13 cellular contexts compared by ENCODE assay signal in the genomic region with DNA sequence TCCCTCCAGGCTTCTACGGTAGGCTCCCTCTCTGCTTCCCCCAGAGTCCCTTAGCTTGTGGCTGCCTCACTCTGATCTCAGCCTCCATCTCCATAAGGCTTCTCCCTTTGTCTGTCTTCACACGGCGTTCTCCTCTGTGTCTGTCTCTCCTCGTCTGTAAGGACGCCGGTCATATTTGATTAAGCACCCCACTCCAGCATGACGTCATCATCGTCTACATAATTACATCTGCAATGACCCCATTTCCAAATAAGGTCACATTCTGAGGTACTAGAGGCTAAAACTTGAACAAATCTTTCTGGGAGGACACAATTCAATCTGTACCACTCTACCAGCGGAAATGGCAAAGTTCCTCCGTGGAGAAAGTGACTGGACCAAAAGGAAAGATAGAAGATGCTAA. TPM values are rescaled to one million over a fixed set of nuclear protein-coding genes. Genes with fewer than 3 reads are reported as not detected.
DNase-seq lines count a peak whose midpoint lies in the region; ATAC-seq, FAIRE-seq and TF ChIP-seq lines count a peak whose summit lies in the region.
"Had no signal": no experiment of that assay in that cellular context is flagged by ENCODE, and none has a peak within 500 bp of the region (broad histone marks: within the 10 kb centered on the region; RNA-seq: fewer than 3 reads in every experiment).

No MANE protein-coding gene starts in this region.

- no peak for TF ChIP-seq RAD21 in IMR-90 (IDR thresholded peaks at IDR 0.05; ENCODE audit: low read length)
- no peak for TF ChIP-seq RAD21 in GM12878 (IDR thresholded peaks at IDR 0.05; ENCODE audit: insufficient read depth, low read depth, low read length)

- TF ChIP-seq POLR2A in IMR-90 (IDR thresholded peaks at IDR 0.05; ENCODE audit: low read depth, low read length) (no peak), GM12878 (IDR thresholded peaks at IDR 0.05; ENCODE audit: low read depth, low read length) (no peak)

- H3K9me3 ChIP-seq in BE2C (no peaks in the 10 kb centered on the region), IMR-90 (ENCODE audit: control insufficient read depth, insufficient read depth, low read length) (no peaks in the 10 kb centered on the region), GM12878 (replicated peaks; ENCODE audit: control insufficient read depth, insufficient read depth, low read length) (no peaks in the 10 kb centered on the region)

- 60% methylated on average over 8 of the region's 10 CpGs; no CpG with 5 or more reads in 1 of the 2 experiments for WGBS in IMR-90 (ENCODE audit: extremely low coverage in 2 of 2, insufficient read length in 1 of 2), 2 experiments
- 71% methylated on average over 10 of the region's 10 CpGs for WGBS in GM12878 (ENCODE audit: insufficient coverage, insufficient replicate concordance, low lambda C conversion rate, missing lambda C conversion rate)

- peak overlapping the region; percentile 98 for H4K91ac ChIP-seq in IMR-90 (ENCODE audit: insufficient read depth, low read depth, low read length)

- peak overlapping the region; percentile 46; the same call in 1 of the 2 replicates for H3K56ac ChIP-seq in IMR-90 (ENCODE audit: extremely low read depth, insufficient read depth, low read length)

- in situ Hi-C loops in IMR-90 (cut with MboI; ENCODE audit: low sequenced_read_pairs), result loop anchor here (5.0 kb wide), 1 partner anchor 50 kb away; no protein-coding TSS in a partner anchor
- in situ Hi-C loops in GM12878 (cut with MboI), result no loop called here

- peak overlapping the region; percentile 21 for H3K18ac ChIP-seq in IMR-90 (ENCODE audit: low read depth, low read length)

- H3K4me1 ChIP-seq in BE2C (peaks cover 8% of the 10 kb centered on the region), IMR-90 (ENCODE audit: control insufficient read depth, insufficient read depth, low read length) (peaks cover 13% of the 10 kb centered on the region), GM12878 (ENCODE audit: control insufficient read depth, insufficient read depth, low read length) (no peaks in the 10 kb centered on the region)

- ATAC-seq in IMR-90 (ENCODE audit: low read depth), result no peak
- no peak for ATAC-seq in GM12878
- ATAC-seq in naive thymus-derived CD8-positive, alpha-beta T cell, result no peak
- ATAC-seq in GM21723 (IDR thresholded peaks at IDR 0.05; ENCODE audit: unreplicated experiment), result no peak

- H3K36me3 Mint-ChIP-seq in naive thymus-derived CD8-positive, alpha-beta T cell, result peaks cover 0 to 7% (median 2%) of the 10 kb centered on the region in 3 donors
- H3K36me3 Mint-ChIP-seq: activated CD8-positive, alpha-beta memory T cell treated with anti-CD3 and anti-CD28 coated beads, Interleukin-2, amount 10 ng/mL, durations not matched to agents 7 days and 5 days; natural killer cell; WTC11 had no signal

- H2AK5ac ChIP-seq in IMR-90 (ENCODE audit: low read depth, low read length), result peak overlapping the region; percentile 96

- H3K27me3 Mint-ChIP-seq in naive thymus-derived CD8-positive, alpha-beta T cell, result peaks cover 0 to 2% (median 0%) of the 10 kb centered on the region in 5 donors

- no peak for DNase-seq in BE2C
- DNase-seq in IMR-90, result peak; percentile 53
- DNase-seq in GM12878 (ENCODE audit: low read depth, low spot score), result no peak
- no peak for DNase-seq in naive thymus-derived CD8-positive, alpha-beta T cell
- no peak for DNase-seq in NCI-H128 (lab: John Stamatoyannopoulos, UW; ENCODE audit: unreplicated experiment)
- no peak for DNase-seq in foreskin fibroblast
- no peak for DNase-seq in iPS-NIHi11 (ENCODE audit: low spot score)
- DNase-seq: left ventricle myocardium superior, natural killer cell, NCI-H2081 treated with DMSO at 0.1 percent for 48 hours had no signal

- RAD21 ChIA-PET in GM12878 (lab: Charles Lee; ENCODE audit: unreplicated experiment), result interaction anchor here (0.6 to 4.0 kb wide), 3 partner anchors 53 to 300 kb away, joined by 3 to 32 read pairs (median 3); no protein-coding TSS in a partner anchor

- SMC1A ChIA-PET in GM12878 (lab: Charles Lee; ENCODE audit: uncharacterized antibody, unreplicated experiment), result interaction anchor here (0.7 to 3.0 kb wide), 5 partner anchors 35 to 288 kb away, joined by 3 to 13 read pairs (median 5); no protein-coding TSS in a partner anchor

- POLR2A ChIA-PET in IMR-90 (lab: Charles Lee; ENCODE audit: unreplicated experiment), result interaction anchor here (0.7 to 1.5 kb wide), 3 partner anchors 9 to 79 kb away, joined by 3 to 10 read pairs (median 3); no protein-coding TSS in a partner anchor
- POLR2A ChIA-PET in GM12878 (lab: Charles Lee), result no interaction called here
- POLR2A ChIA-PET in naive thymus-derived CD8-positive, alpha-beta T cell (lab: Charles Lee), result interaction anchor here (1.3 to 5.9 kb wide), 7 partner anchors 8 to 54 kb away, joined by 3 to 65 read pairs (median 9); no protein-coding TSS in a partner anchor

- H3K79me2 ChIP-seq in GM12878 (ENCODE audit: control insufficient read depth, insufficient read depth, low read length), result no peaks in the 10 kb centered on the region

- H3K36me3 ChIP-seq in BE2C, result no peaks in the 10 kb centered on the region
- H3K36me3 ChIP-seq in IMR-90 (ENCODE audit: control insufficient read depth, insufficient read depth, low read length), result no peaks in the 10 kb centered on the region
- H3K36me3 ChIP-seq in GM12878 (ENCODE audit: control insufficient read depth in 2 of 2, insufficient read depth in 2 of 2, low read length in 1 of 2), result no peaks in the 10 kb centered on the region

- peak overlapping the region; percentile 46 for H2BK5ac ChIP-seq in IMR-90 (ENCODE audit: low read depth, low read length, poor library complexity, severe bottlenecking)

- CTCF ChIA-PET in IMR-90 (lab: Yijun Ruan, JAX) (interaction anchor here (0.6 to 4.3 kb wide), 18 partner anchors 8 to 310 kb away, joined by 3 to 20 read pairs (median 8); no protein-coding TSS in a partner anchor), GM12878 (lab: Yijun Ruan, JAX) (interaction anchor here (0.8 to 4.6 kb wide), 17 partner anchors 11 to 300 kb away, joined by 3 to 70 read pairs (median 5); no protein-coding TSS in a partner anchor)

- H3K4me3 Mint-ChIP-seq in naive thymus-derived CD8-positive, alpha-beta T cell, result peak overlapping the region in 8 of 10 donors; percentile 1 to 81 (median 30)
- H3K4me3 Mint-ChIP-seq: activated CD8-positive, alpha-beta memory T cell treated with anti-CD3 and anti-CD28 coated beads, Interleukin-2, amount 10 ng/mL, durations not matched to agents 7 days and 5 days had no signal

- intact Hi-C loops in IMR-90 (cut with micrococcal nuclease) (no loop called here), GM12878 (cut with micrococcal nuclease; ENCODE audit: unreplicated experiment) (loop anchor here (5.0 kb wide), 1 partner anchor 150 kb away; no protein-coding TSS in a partner anchor)

- peak overlapping the region; percentile 21 for H3K27ac ChIP-seq in IMR-90 (ENCODE audit: insufficient read depth, low read length)
- H3K27ac ChIP-seq in GM12878 (ENCODE audit: control insufficient read depth, insufficient read depth), result no peak overlapping the region

- FAIRE-seq in GM12878 (lab: Jason Lieb, UNC), result no peak

- H3K9me3 Mint-ChIP-seq in naive thymus-derived CD8-positive, alpha-beta T cell, result no peaks in the 10 kb centered on the region
- H3K9me3 Mint-ChIP-seq: natural killer cell, WTC11 had no signal

- peak overlapping the region in 6 of 10 donors; percentile 13 to 91 (median 60) for H3K27ac Mint-ChIP-seq in naive thymus-derived CD8-positive, alpha-beta T cell
- H3K27ac Mint-ChIP-seq: activated CD8-positive, alpha-beta memory T cell treated with anti-CD3 and anti-CD28 coated beads, Interleukin-2, amount 10 ng/mL, durations not matched to agents 7 days and 5 days; natural killer cell; WTC11 had no signal

- H4K20me1 ChIP-seq in IMR-90 (ENCODE audit: insufficient read depth, low read length) (no peaks in the 10 kb centered on the region), GM12878 (ENCODE audit: control insufficient read depth, insufficient read depth) (no peaks in the 10 kb centered on the region)

- peak overlapping the region; percentile 99 for H2BK15ac ChIP-seq in IMR-90 (ENCODE audit: low read depth, low read length)

- no peak overlapping the region for H3K4me2 ChIP-seq in IMR-90 (ENCODE audit: low read depth, low read length)
- no peak overlapping the region for H3K4me2 ChIP-seq in GM12878 (ENCODE audit: control insufficient read depth, insufficient read depth)

- no peak for TF ChIP-seq EP300 in GM12878 (IDR thresholded peaks at IDR 0.05; ENCODE audit: borderline replicate concordance in 1 of 2, control insufficient read depth in 1 of 2, low read depth in 2 of 2, low read length in 2 of 2)

- peaks cover 15 to 50% (median 35%) of the 10 kb centered on the region in 4 donors for H3K4me1 Mint-ChIP-seq in naive thymus-derived CD8-positive, alpha-beta T cell

- H2BK20ac ChIP-seq in IMR-90 (ENCODE audit: low read depth, low read length), result peak overlapping the region; percentile 90

- H3K23ac ChIP-seq in IMR-90 (ENCODE audit: low read depth, low read length), result peak overlapping the region; percentile 62; the same call in 1 of the 2 replicates

- H3K9ac ChIP-seq in IMR-90 (ENCODE audit: low read depth, low read length) (no peak overlapping the region), GM12878 (ENCODE audit: control insufficient read depth, insufficient read depth, low read length) (no peak overlapping the region)

- H2AFZ ChIP-seq in IMR-90 (replicated peaks; ENCODE audit: low read length, poor library complexity), result peak overlapping the region; percentile 94
- H2AFZ ChIP-seq in GM12878 (ENCODE audit: control insufficient read depth, low read depth, low read length), result no peak overlapping the region

- peak overlapping the region; percentile 91 for H3K4ac ChIP-seq in IMR-90 (ENCODE audit: low read depth, low read length)

- dilution Hi-C loops in IMR-90 (cut with HindIII; ENCODE audit: low sequenced_read_pairs, unreplicated experiment), result no loop called here

- H4K8ac ChIP-seq in IMR-90 (ENCODE audit: low read depth in 2 of 2, low read length in 2 of 2), result peak overlapping the region; percentile 85 to 87

- peak overlapping the region; percentile 45; the same call in 1 of the 2 replicates for H3K4me3 ChIP-seq in BE2C (ENCODE audit: low read depth, low read length)
- H3K4me3 ChIP-seq in IMR-90 (ENCODE audit: insufficient read depth, low read depth, low read length), result no peak overlapping the region
- H3K4me3 ChIP-seq in GM12878, result no peak overlapping the region
- no peak overlapping the region for H3K4me3 ChIP-seq in foreskin fibroblast (ENCODE audit: low read depth in 1 of 2, low read length in 2 of 2)

- H2BK120ac ChIP-seq in IMR-90 (ENCODE audit: low read depth, low read length), result peak overlapping the region; percentile 99

- peak overlapping the region; percentile 91 for H2AK9ac ChIP-seq in IMR-90 (replicated peaks; ENCODE audit: low read depth, low read length, poor library complexity)

- H3K79me1 ChIP-seq in IMR-90 (ENCODE audit: low read depth in 1 of 2, low read length in 2 of 2), result peaks cover 5 to 31% of the 10 kb centered on the region in 2 experiments; a peak in 3 of 4 replicates

- BruUV-seq in IMR-90 (replicated peaks; lab: Mats Ljungman, UMichigan) (no TSS peak), GM12878 (replicated peaks; lab: Mats Ljungman, UMichigan) (no TSS peak)

- peak overlapping the region; percentile 35 for H4K5ac ChIP-seq in IMR-90 (ENCODE audit: low read depth, low read length)

- peaks cover 8% of the 10 kb centered on the region; the same call in 1 of the 2 replicates for H3K9me1 ChIP-seq in IMR-90 (ENCODE audit: insufficient read depth, low read length)

- peak overlapping the region; percentile 91 for H3K14ac ChIP-seq in IMR-90 (replicated peaks; ENCODE audit: low read depth, low read length)

- H3K27me3 ChIP-seq in BE2C, result no peaks in the 10 kb centered on the region
- H3K27me3 ChIP-seq in IMR-90 (ENCODE audit: control insufficient read depth, insufficient read depth, low read length), result no peaks in the 10 kb centered on the region
- H3K27me3 ChIP-seq in GM12878 (replicated peaks in 1 of 2; ENCODE audit: control insufficient read depth in 2 of 2, insufficient read depth in 2 of 2, low read length in 1 of 2), result peaks cover 0 to 2% of the 10 kb centered on the region in 2 experiments; a peak in 3 of 4 replicates

- TF ChIP-seq CTCF in BE2C (IDR thresholded peaks at IDR 0.05; ENCODE audit: low read depth, low read length) (no peak), IMR-90 (conservative IDR thresholded peaks at IDR 0.05; ENCODE audit: low read depth, low read length) (no peak), GM12878 (IDR thresholded peaks at IDR 0.05 in 2 of 3, conservative IDR thresholded peaks at IDR 0.05 in 1 of 3; ENCODE audit: control insufficient read depth in 2 of 3, extremely low read depth in 1 of 3, insufficient read depth in 1 of 3, low read depth in 3 of 3, low read length in 3 of 3) (no peak), foreskin fibroblast (IDR thresholded peaks at IDR 0.05; ENCODE audit: low read depth, low read length) (no peak)

RNA-seq across cellular contexts. Expression of a gene that starts 8.3 kb away (rescaled TPM):
- polyA plus RNA-seq in BE2C (2012; ENCODE audit: insufficient read depth, insufficient read length, low read depth), result 1.7 TPM
- total RNA-seq in IMR-90 (2012; rRNA removed) (1,501 and 1,855 TPM in 2 replicates), GM12878 (2014; rRNA removed) (not detected in 2 replicates), GM12878 (2014; rRNA removed; fragmentation: Illumina TruSeq; extraction: Trizol) (0.05 TPM in 1 of 2 replicates, not detected in the other), GM12878 (2021) (0.43 and 0.51 TPM in 2 replicates)
- polyA plus RNA-seq in IMR-90 (2012; rRNA removed) (798 and 964 TPM in 2 replicates), GM12878 (2011; rRNA removed) (0.01 TPM in 1 of 2 replicates, not detected in the other), GM12878 (2014; fragmentation: Illumina TruSeq; extraction: Trizol) (0.01 and 0.14 TPM in 2 replicates), GM12878 (2014; fragmentation: Nextera tagmentation; extraction: Ambion mirVana) (not detected), GM12878 (2014; rRNA removed) (0.01 and 0.03 TPM in 2 replicates), GM12878 (2016; fragmentation: Nextera tagmentation; extraction: Ambion mirVana) (under 1 TPM; 0.16 to 0.19 TPM)
- polyA plus RNA-seq in IMR-90 (2012; cell fraction: cytosol; rRNA removed), result 520 and 674 TPM in 2 replicates
- polyA plus RNA-seq in IMR-90 (2012; cell fraction: nucleus; rRNA removed; ENCODE audit: low replicate concordance), result 700 and 999 TPM in 2 replicates
- total RNA-seq in GM12878 (2013; cell fraction: nucleolus; rRNA removed), result 0.07 and 0.48 TPM in 2 replicates
- not detected for polyA plus RNA-seq in GM12878 (2011; ENCODE audit: low read depth)
- polyA plus RNA-seq in GM12878 (2011; cell fraction: cytosol; rRNA removed), result under 0.01 TPM in 1 of 2 replicates, not detected in the other
- polyA plus RNA-seq in GM12878 (2011; cell fraction: nucleus; rRNA removed), result 0.03 TPM in 2 replicates
- 0.04 TPM in 1 of 2 replicates, not detected in the other for polyA plus RNA-seq in GM12878 (2012)
- polyA minus RNA-seq in GM12878 (2011; rRNA and poly(A)+ RNA removed), result not detected in 2 replicates
- polyA minus RNA-seq in GM12878 (2011; cell fraction: cytosol; rRNA and poly(A)+ RNA removed), result not detected in 2 replicates
- polyA minus RNA-seq in GM12878 (2011; cell fraction: nucleus; rRNA and poly(A)+ RNA removed), result 0.60 TPM in 1 of 2 replicates, not detected in the other
- 1 to 10 TPM; 3.5 to 4.1 TPM for total RNA-seq in naive thymus-derived CD8-positive, alpha-beta T cell
- polyA plus RNA-seq in naive thymus-derived CD8-positive, alpha-beta T cell, result 1 to 10 TPM in 2 of 3 donors, under 1 TPM in 1; 0.95 to 2.0 (median 1.8) TPM

Comparison
In these comparisons a context has a peak if more than half of its experiments do, and no peak if none do; other contexts are left out.
1. RNA of a gene that starts 8.3 kb away (total RNA-seq): 1,501 to 1,855 TPM in IMR-90; 3.5 to 4.1 TPM in naive thymus-derived CD8-positive, alpha-beta T cell and 0.05 to 0.51 TPM in GM12878; every median in the first group is over 100 times any median in the second.